ENCODE assay signal across 23 cellular contexts in genomic region chr6:451336-451735, GRCh38. TPM values are rescaled to one million over a fixed set of nuclear protein-coding genes. Genes with fewer than 3 reads are reported as not detected.
"Had no signal": no experiment of that assay in that cellular context is flagged by ENCODE, and none has a peak within 500 bp of the region (broad histone marks: within the 10 kb centered on the region; RNA-seq: fewer than 3 reads in every experiment).

No MANE protein-coding gene starts in this region.

- ATAC-seq: left lobe of liver; mucosa of descending colon; natural killer cell treated with Interleukin-12 subunit alpha and Interleukin-12 subunit beta and Interleukin-15 and Interleukin-18, amount 100 ng/mL, for 72 hours; pancreas; right lobe of liver; stimulated activated effector memory CD8-positive, alpha-beta T cell treated with anti-CD3 and anti-CD28 coated beads, Interleukin-12 subunit alpha, Interleukin-12 subunit beta, amount 100 ng/mL, for 72 hours had no signal

- H3K4me3 Mint-ChIP-seq: memory B cell; mesothelial cell of epicardium; naive B cell; natural killer cell treated with Interleukin-12 subunit alpha and Interleukin-12 subunit beta and Interleukin-15 and Interleukin-18, amount 100 ng/mL, for 72 hours; neural crest cell; stimulated activated effector memory CD8-positive, alpha-beta T cell treated with anti-CD3 and anti-CD28 coated beads, Interleukin-12 subunit alpha, Interleukin-12 subunit beta, amount 100 ng/mL, for 72 hours had no signal

- DNase-seq: dorsolateral prefrontal cortex; effector CD4-positive, alpha-beta T cell; mucosa of descending colon; naive B cell; pancreas; right lobe of liver; stimulated activated CD4-positive, alpha-beta T cell treated with anti-CD3 and anti-CD28 coated beads, Interleukin-2, amount 100 ng/mL, for 24 hours; stimulated activated CD4-positive, alpha-beta T cell treated with anti-CD3 and anti-CD28 coated beads, Interleukin-4, amount 100 ng/mL, for 24 hours; stimulated activated naive CD4-positive, alpha-beta T cell treated with Interleukin-2 at 50 U/mL for 16 hours; stomach; transverse colon had no signal

- H3K4me3 ChIP-seq: dorsolateral prefrontal cortex, lung, mucosa of descending colon, pancreas, right lobe of liver, smooth muscle cell, stomach, transverse colon, vagina had no signal

- H3K27ac Mint-ChIP-seq: memory B cell; mesothelial cell of epicardium; naive B cell; natural killer cell treated with Interleukin-12 subunit alpha and Interleukin-12 subunit beta and Interleukin-15 and Interleukin-18, amount 100 ng/mL, for 72 hours; progenitor cell of endocrine pancreas; stimulated activated effector memory CD8-positive, alpha-beta T cell treated with anti-CD3 and anti-CD28 coated beads, Interleukin-12 subunit alpha, Interleukin-12 subunit beta, amount 100 ng/mL, for 72 hours had no signal

- H3K27ac ChIP-seq: dorsolateral prefrontal cortex, neutrophil, pancreas, right lobe of liver, stomach, transverse colon, vagina had no signal

- H3K27me3 ChIP-seq: neutrophil, pancreas, right lobe of liver, transverse colon, vagina had no signal

- H3K36me3 ChIP-seq: neutrophil, pancreas, right lobe of liver, stomach, transverse colon, vagina had no signal

- H3K9me3 ChIP-seq: mucosa of descending colon, neutrophil, pancreas, right lobe of liver, stomach, transverse colon, vagina had no signal

- H3K4me1 ChIP-seq: pancreas, right lobe of liver, transverse colon had no signal

- H3K4me1 Mint-ChIP-seq: mesothelial cell of epicardium, neural crest cell had no signal

- H3K27me3 Mint-ChIP-seq: memory B cell had no signal

- H3K9me3 Mint-ChIP-seq: memory B cell; natural killer cell treated with Interleukin-12 subunit alpha and Interleukin-12 subunit beta and Interleukin-15 and Interleukin-18, amount 100 ng/mL, for 72 hours; stimulated activated effector memory CD8-positive, alpha-beta T cell treated with anti-CD3 and anti-CD28 coated beads, Interleukin-12 subunit alpha, Interleukin-12 subunit beta, amount 100 ng/mL, for 72 hours had no signal

- H3K36me3 Mint-ChIP-seq: memory B cell; mesothelial cell of epicardium; natural killer cell treated with Interleukin-12 subunit alpha and Interleukin-12 subunit beta and Interleukin-15 and Interleukin-18, amount 100 ng/mL, for 72 hours had no signal

RNA-seq across cellular contexts. Expression of gene IRF4, which starts 59.8 kb away (rescaled TPM):
- total RNA-seq: frontal cortex, mesothelial cell of epicardium, progenitor cell of endocrine pancreas had no signal
- polyA plus RNA-seq: smooth muscle cell had no signal
